In genomic region chr4:26237916-26238315, GRCh38 we compare ENCODE assay signal across 1 cellular context.
TF ChIP-seq lines count a peak whose summit lies in the region.

No MANE protein-coding gene starts in this region.

TF ChIP-seq in HepG2, 621 proteins besides CTCF, POLR2A, EP300 and RAD21 (continued from another document):
- TF ChIP-seq, protein P1, sequence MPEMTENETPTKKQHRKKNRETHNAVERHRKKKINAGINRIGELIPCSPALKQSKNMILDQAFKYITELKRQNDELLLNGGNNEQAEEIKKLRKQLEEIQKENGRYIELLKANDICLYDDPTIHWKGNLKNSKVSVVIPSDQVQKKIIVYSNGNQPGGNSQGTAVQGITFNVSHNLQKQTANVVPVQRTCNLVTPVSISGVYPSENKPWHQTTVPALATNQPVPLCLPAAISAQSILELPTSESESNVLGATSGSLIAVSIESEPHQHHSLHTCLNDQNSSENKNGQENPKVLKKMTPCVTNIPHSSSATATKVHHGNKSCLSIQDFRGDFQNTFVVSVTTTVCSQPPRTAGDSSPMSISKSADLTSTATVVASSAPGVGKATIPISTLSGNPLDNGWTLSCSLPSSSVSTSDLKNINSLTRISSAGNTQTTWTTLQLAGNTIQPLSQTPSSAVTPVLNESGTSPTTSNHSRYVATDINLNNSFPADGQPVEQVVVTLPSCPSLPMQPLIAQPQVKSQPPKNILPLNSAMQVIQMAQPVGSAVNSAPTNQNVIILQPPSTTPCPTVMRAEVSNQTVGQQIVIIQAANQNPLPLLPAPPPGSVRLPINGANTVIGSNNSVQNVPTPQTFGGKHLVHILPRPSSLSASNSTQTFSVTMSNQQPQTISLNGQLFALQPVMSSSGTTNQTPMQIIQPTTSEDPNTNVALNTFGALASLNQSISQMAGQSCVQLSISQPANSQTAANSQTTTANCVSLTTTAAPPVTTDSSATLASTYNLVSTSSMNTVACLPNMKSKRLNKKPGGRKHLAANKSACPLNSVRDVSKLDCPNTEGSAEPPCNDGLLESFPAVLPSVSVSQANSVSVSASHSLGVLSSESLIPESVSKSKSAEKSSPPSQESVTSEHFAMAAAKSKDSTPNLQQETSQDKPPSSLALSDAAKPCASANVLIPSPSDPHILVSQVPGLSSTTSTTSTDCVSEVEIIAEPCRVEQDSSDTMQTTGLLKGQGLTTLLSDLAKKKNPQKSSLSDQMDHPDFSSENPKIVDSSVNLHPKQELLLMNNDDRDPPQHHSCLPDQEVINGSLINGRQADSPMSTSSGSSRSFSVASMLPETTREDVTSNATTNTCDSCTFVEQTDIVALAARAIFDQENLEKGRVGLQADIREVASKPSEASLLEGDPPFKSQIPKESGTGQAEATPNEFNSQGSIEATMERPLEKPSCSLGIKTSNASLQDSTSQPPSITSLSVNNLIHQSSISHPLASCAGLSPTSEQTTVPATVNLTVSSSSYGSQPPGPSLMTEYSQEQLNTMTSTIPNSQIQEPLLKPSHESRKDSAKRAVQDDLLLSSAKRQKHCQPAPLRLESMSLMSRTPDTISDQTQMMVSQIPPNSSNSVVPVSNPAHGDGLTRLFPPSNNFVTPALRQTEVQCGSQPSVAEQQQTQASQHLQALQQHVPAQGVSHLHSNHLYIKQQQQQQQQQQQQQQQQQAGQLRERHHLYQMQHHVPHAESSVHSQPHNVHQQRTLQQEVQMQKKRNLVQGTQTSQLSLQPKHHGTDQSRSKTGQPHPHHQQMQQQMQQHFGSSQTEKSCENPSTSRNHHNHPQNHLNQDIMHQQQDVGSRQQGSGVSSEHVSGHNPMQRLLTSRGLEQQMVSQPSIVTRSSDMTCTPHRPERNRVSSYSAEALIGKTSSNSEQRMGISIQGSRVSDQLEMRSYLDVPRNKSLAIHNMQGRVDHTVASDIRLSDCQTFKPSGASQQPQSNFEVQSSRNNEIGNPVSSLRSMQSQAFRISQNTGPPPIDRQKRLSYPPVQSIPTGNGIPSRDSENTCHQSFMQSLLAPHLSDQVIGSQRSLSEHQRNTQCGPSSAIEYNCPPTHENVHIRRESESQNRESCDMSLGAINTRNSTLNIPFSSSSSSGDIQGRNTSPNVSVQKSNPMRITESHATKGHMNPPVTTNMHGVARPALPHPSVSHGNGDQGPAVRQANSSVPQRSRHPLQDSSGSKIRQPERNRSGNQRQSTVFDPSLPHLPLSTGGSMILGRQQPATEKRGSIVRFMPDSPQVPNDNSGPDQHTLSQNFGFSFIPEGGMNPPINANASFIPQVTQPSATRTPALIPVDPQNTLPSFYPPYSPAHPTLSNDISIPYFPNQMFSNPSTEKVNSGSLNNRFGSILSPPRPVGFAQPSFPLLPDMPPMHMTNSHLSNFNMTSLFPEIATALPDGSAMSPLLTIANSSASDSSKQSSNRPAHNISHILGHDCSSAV (CRISPR knock-in tag; IDR thresholded peaks at IDR 0.05; ENCODE audit: borderline replicate concordance): no peak
- no peak for TF ChIP-seq ZNF564 (CRISPR knock-in tag; IDR thresholded peaks at IDR 0.05)
- no peak for TF ChIP-seq ZNF563 (CRISPR knock-in tag; IDR thresholded peaks at IDR 0.05)
- no peak for TF ChIP-seq GATAD2A (CRISPR knock-in tag; IDR thresholded peaks at IDR 0.05)
- TF ChIP-seq MAZ (IDR thresholded peaks at IDR 0.05; ENCODE audit: borderline replicate concordance, low read depth, low read length): no peak
- TF ChIP-seq MAZ (CRISPR knock-in tag; IDR thresholded peaks at IDR 0.05; ENCODE audit: low read depth): no peak
- no peak for TF ChIP-seq RBAK (CRISPR knock-in tag; IDR thresholded peaks at IDR 0.05)
- TF ChIP-seq ZNF362 (CRISPR knock-in tag; IDR thresholded peaks at IDR 0.05; ENCODE audit: borderline replicate concordance): no peak
- TF ChIP-seq ZMYM3 (CRISPR knock-in tag; IDR thresholded peaks at IDR 0.05): no peak
- TF ChIP-seq ZNF549 (CRISPR knock-in tag; IDR thresholded peaks at IDR 0.05): no peak
- no peak for TF ChIP-seq SOX6 (IDR thresholded peaks at IDR 0.05)
- no peak for TF ChIP-seq SOX6 (CRISPR knock-in tag; IDR thresholded peaks at IDR 0.05)
